In the genomic region with DNA sequence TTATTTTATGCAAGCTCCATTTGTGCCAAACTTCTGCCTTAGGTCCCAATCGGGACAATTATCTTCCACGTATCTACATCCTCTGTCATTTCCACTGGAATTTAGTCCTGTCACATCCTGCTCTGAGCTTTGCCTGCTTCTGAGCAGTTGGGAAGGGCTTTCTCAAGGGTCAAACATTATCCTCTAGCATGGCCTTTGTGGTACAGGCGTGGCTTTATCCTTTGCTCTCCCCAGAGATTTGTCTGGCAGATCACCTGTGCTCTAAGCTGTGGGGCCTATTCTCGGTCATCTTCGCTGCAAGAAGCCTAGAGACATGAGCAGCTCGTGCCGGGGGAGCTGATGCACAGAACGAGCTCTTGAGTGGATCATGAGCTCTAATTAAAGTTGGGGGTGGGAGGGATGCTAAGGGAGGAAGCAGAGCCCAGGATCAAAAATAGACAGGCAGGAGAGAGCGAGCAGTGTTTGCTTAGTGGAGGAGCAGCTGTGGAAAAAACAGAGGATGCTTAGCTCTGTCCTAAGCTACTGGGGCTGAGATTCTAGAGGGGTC, we compare ENCODE assay signal across 22 cellular contexts. TPM values are rescaled to one million over a fixed set of nuclear protein-coding genes. Genes with fewer than 3 reads are reported as not detected.
DNase-seq lines count a peak whose midpoint lies in the region; ATAC-seq, FAIRE-seq and TF ChIP-seq lines count a peak whose summit lies in the region.
"Had no signal": no experiment of that assay in that cellular context is flagged by ENCODE, and none has a peak within 500 bp of the region (broad histone marks: within the 10 kb centered on the region; RNA-seq: fewer than 3 reads in every experiment).

No MANE protein-coding gene starts in this region.

- no peak for TF ChIP-seq EP300 in GM12878 (IDR thresholded peaks at IDR 0.05; ENCODE audit: borderline replicate concordance in 1 of 2, control insufficient read depth in 1 of 2, low read depth in 2 of 2, low read length in 2 of 2)

- no peak for TF ChIP-seq CTCF in GM12878 (IDR thresholded peaks at IDR 0.05 in 2 of 3, conservative IDR thresholded peaks at IDR 0.05 in 1 of 3; ENCODE audit: control insufficient read depth in 2 of 3, extremely low read depth in 1 of 3, insufficient read depth in 1 of 3, low read depth in 3 of 3, low read length in 3 of 3)
- no peak for TF ChIP-seq CTCF in GM10248 (IDR thresholded peaks at IDR 0.05; ENCODE audit: control extremely low read depth, extremely low read depth, low read depth, missing control alignments)

- RAD21 ChIA-PET in GM12878 (lab: Charles Lee; ENCODE audit: unreplicated experiment), result interaction anchor here (1.0 kb wide), 1 partner anchor 13 kb away, joined by 3 read pairs; no protein-coding TSS in a partner anchor

- H3K79me2 ChIP-seq in GM12878 (ENCODE audit: control insufficient read depth, insufficient read depth, low read length), result no peaks in the 10 kb centered on the region

- H3K9ac ChIP-seq in GM12878 (ENCODE audit: control insufficient read depth, insufficient read depth, low read length), result no peak overlapping the region
- H3K9ac ChIP-seq: GM23248 had no signal

- H2AFZ ChIP-seq in GM12878 (ENCODE audit: control insufficient read depth, low read depth, low read length), result no peak overlapping the region
- H2AFZ ChIP-seq: GM23248 had no signal

- WGBS in GM12878 (ENCODE audit: insufficient coverage, insufficient replicate concordance, low lambda C conversion rate, missing lambda C conversion rate), result 20% methylated on average over 9 of the region's 9 CpGs

- H3K27me3 ChIP-seq in GM12878 (replicated peaks in 1 of 2; ENCODE audit: control insufficient read depth in 2 of 2, insufficient read depth in 2 of 2, low read length in 1 of 2), result peaks cover 0 to 4% of the 10 kb centered on the region in 2 experiments; a peak in 1 of 4 replicates

- intact Hi-C loops in GM12878 (cut with micrococcal nuclease; ENCODE audit: unreplicated experiment), result no loop called here

- SMC1A ChIA-PET in GM12878 (lab: Charles Lee; ENCODE audit: uncharacterized antibody, unreplicated experiment), result interaction anchor here (0.6 to 1.9 kb wide), 8 partner anchors 13 to 157 kb away, joined by 3 to 8 read pairs (median 5); no protein-coding TSS in a partner anchor

- CTCF ChIA-PET in GM12878 (lab: Yijun Ruan, JAX), result interaction anchor here (1.2 to 2.5 kb wide), 3 partner anchors 12 to 44 kb away, joined by 3 to 9 read pairs (median 4); no protein-coding TSS in a partner anchor
- CTCF ChIA-PET in GM10248 (lab: Yijun Ruan, JAX), result interaction anchor here (0.9 to 1.5 kb wide), 3 partner anchors 12 to 107 kb away, joined by 3 read pairs; no protein-coding TSS in a partner anchor

- ATAC-seq in GM18909 (IDR thresholded peaks at IDR 0.05; ENCODE audit: poor library complexity, unreplicated experiment) (peak; percentile 56), GM12878 (peak; percentile 62), GM21515 (IDR thresholded peaks at IDR 0.05; ENCODE audit: unreplicated experiment) (no peak), HG03097 (IDR thresholded peaks at IDR 0.05; ENCODE audit: low FRiP score, unreplicated experiment) (no peak)
- ATAC-seq: HCT116 had no signal

- no peaks in the 10 kb centered on the region for H3K36me3 ChIP-seq in GM12878 (ENCODE audit: control insufficient read depth in 2 of 2, insufficient read depth in 2 of 2, low read length in 1 of 2)
- H3K36me3 ChIP-seq: SJSA1 had no signal

- H3K4me2 ChIP-seq in GM12878 (ENCODE audit: control insufficient read depth, insufficient read depth), result no peak overlapping the region

- no peak for TF ChIP-seq RAD21 in GM12878 (IDR thresholded peaks at IDR 0.05; ENCODE audit: insufficient read depth, low read depth, low read length)

- in situ Hi-C loops in GM12878 (cut with MboI), result no loop called here

- POLR2A ChIA-PET in GM12878 (lab: Charles Lee), result interaction anchor here (0.6 kb wide), 1 partner anchor 92 kb away, joined by 5 read pairs; no protein-coding TSS in a partner anchor
- POLR2A ChIA-PET in GM10248 (lab: Yijun Ruan, JAX), result no interaction called here

- BruUV-seq in GM12878 (replicated peaks; lab: Mats Ljungman, UMichigan), result no TSS peak

- no peaks in the 10 kb centered on the region for H4K20me1 ChIP-seq in GM12878 (ENCODE audit: control insufficient read depth, insufficient read depth)

- no peak overlapping the region for H3K4me3 ChIP-seq in GM12878
- H3K4me3 ChIP-seq: GM23248, SJSA1 had no signal

- H3K9me3 ChIP-seq in GM12878 (replicated peaks; ENCODE audit: control insufficient read depth, insufficient read depth, low read length), result no peaks in the 10 kb centered on the region
- H3K9me3 ChIP-seq: SJSA1 had no signal

- DNase-seq in NCI-H1417 (lab: John Stamatoyannopoulos, UW) (peak; percentile 10 to 79 (median 71)), NCI-H1417 treated with DMSO at 0.1 percent for 48 hours (lab: John Stamatoyannopoulos, UW) (no peak), NCI-H2227 (lab: John Stamatoyannopoulos, UW; ENCODE audit: unreplicated experiment) (peak; percentile 49), GM12878 (ENCODE audit: low read depth, low spot score) (no peak), GM10248 (ENCODE audit: extremely low spot score) (no peak)
- DNase-seq: C1 segment of cervical spinal cord, DMS53, GM23248, KG1, NCI-H1105 treated with DMSO at 0.1 percent for 48 hours, NCI-H2029 treated with DMSO at 0.1 percent for 48 hours, NCI-H226 had no signal

- TF ChIP-seq POLR2A in GM12878 (IDR thresholded peaks at IDR 0.05; ENCODE audit: low read depth, low read length), result no peak

- H3K4me1 ChIP-seq in GM12878 (ENCODE audit: control insufficient read depth, insufficient read depth, low read length), result no peaks in the 10 kb centered on the region
- H3K4me1 ChIP-seq: SJSA1 had no signal

- H3K27ac ChIP-seq in GM12878 (ENCODE audit: control insufficient read depth, insufficient read depth), result no peak overlapping the region
- H3K27ac ChIP-seq: 22Rv1, GM23248, HL-60, RWPE1, SJSA1 had no signal

- FAIRE-seq in GM12878 (lab: Jason Lieb, UNC), result no peak
- FAIRE-seq: GM12891 had no signal

TF ChIP-seq in GM12878, 131 proteins besides CTCF, POLR2A, EP300 and RAD21:
- TF ChIP-seq SRF (IDR thresholded peaks at IDR 0.05; ENCODE audit: low read depth in 2 of 2, low read length in 2 of 2) (no peak), SIN3A (IDR thresholded peaks at IDR 0.05; ENCODE audit: low read depth, low read length) (no peak), ATF3 (IDR thresholded peaks at IDR 0.05; ENCODE audit: borderline replicate concordance, extremely low read depth, low read depth, low read length) (no peak), TBL1XR1 (IDR thresholded peaks at IDR 0.05; ENCODE audit: low read depth, low read length) (no peak), SIX5 (IDR thresholded peaks at IDR 0.05; ENCODE audit: low read depth, low read length, severe bottlenecking) (no peak), NFYA (IDR thresholded peaks at IDR 0.05; ENCODE audit: borderline replicate concordance, low read depth, low read length) (no peak), CREB1 (IDR thresholded peaks at IDR 0.05; ENCODE audit: low read depth) (no peak), RAD51 (IDR thresholded peaks at IDR 0.05) (no peak), ZNF274 (IDR thresholded peaks at IDR 0.05; ENCODE audit: insufficient read depth, insufficient read length) (no peak), USF2 (IDR thresholded peaks at IDR 0.05; ENCODE audit: borderline replicate concordance, low read depth, low read length) (no peak), IKZF2 (IDR thresholded peaks at IDR 0.05) (no peak), NR2C1 (IDR thresholded peaks at IDR 0.05) (no peak), NR2F1 (conservative IDR thresholded peaks at IDR 0.05) (no peak), ZNF207 (IDR thresholded peaks at IDR 0.05; ENCODE audit: borderline replicate concordance) (no peak), LARP7 (IDR thresholded peaks at IDR 0.05) (no peak), STAT1 (conservative IDR thresholded peaks at IDR 0.05) (no peak), EGR1 (IDR thresholded peaks at IDR 0.05; ENCODE audit: borderline replicate concordance in 1 of 2, low read depth in 2 of 2, low read length in 2 of 2) (no peak), NBN (IDR thresholded peaks at IDR 0.05) (no peak)

RNA-seq across cellular contexts. Expression of gene TMEM273, which starts 19.8 kb away (rescaled TPM):
- 135 and 148 TPM in 2 replicates for total RNA-seq in GM12878 (2013; cell fraction: nucleolus; rRNA removed)
- 26.5 and 30.6 TPM in 2 replicates for total RNA-seq in GM12878 (2014; rRNA removed)
- 24.0 and 26.3 TPM in 2 replicates for total RNA-seq in GM12878 (2014; rRNA removed; fragmentation: Illumina TruSeq; extraction: Trizol)
- 20.9 and 23.5 TPM in 2 replicates for total RNA-seq in GM12878 (2021)
- 8.9 TPM for polyA plus RNA-seq in GM12878 (2011; ENCODE audit: low read depth)
- polyA plus RNA-seq in GM12878 (2011; rRNA removed), result 46.3 and 47.3 TPM in 2 replicates
- polyA plus RNA-seq in GM12878 (2011; cell fraction: cytosol; rRNA removed), result 45.0 and 51.2 TPM in 2 replicates
- polyA plus RNA-seq in GM12878 (2011; cell fraction: nucleus; rRNA removed), result 75.4 and 80.5 TPM in 2 replicates
- 7.0 and 8.7 TPM in 2 replicates for polyA plus RNA-seq in GM12878 (2012)
- 35.6 and 41.3 TPM in 2 replicates for polyA plus RNA-seq in GM12878 (2014; fragmentation: Illumina TruSeq; extraction: Trizol)
- 10 to 100 TPM; 25.6 to 28.6 TPM for polyA plus RNA-seq in GM12878 (2014; fragmentation: Nextera tagmentation; extraction: Ambion mirVana)
- 33.9 and 40.4 TPM in 2 replicates for polyA plus RNA-seq in GM12878 (2014; rRNA removed)
- polyA plus RNA-seq in GM12878 (2016; fragmentation: Nextera tagmentation; extraction: Ambion mirVana), result 10 to 100 TPM; 10.3 to 12.2 TPM
- 35.0 and 35.7 TPM in 2 replicates for polyA minus RNA-seq in GM12878 (2011; rRNA and poly(A)+ RNA removed)
- 6.0 and 6.5 TPM in 2 replicates for polyA minus RNA-seq in GM12878 (2011; cell fraction: cytosol; rRNA and poly(A)+ RNA removed)
- 13.5 and 14.6 TPM in 2 replicates for polyA minus RNA-seq in GM12878 (2011; cell fraction: nucleus; rRNA and poly(A)+ RNA removed)
- total RNA-seq: GM23248, M059J, SJSA1 had no signal
- polyA plus RNA-seq: GM23248 had no signal

Comparison
In these comparisons a context has a peak if more than half of its experiments do, and no peak if none do; other contexts are left out.
1. DNase-seq: peak in NCI-H1417 (3 of 3) and NCI-H2227 (single experiment); none in NCI-H1417 treated with DMSO at 0.1 percent for 48 hours (single experiment), GM12878 (single experiment) and GM10248 (single experiment).
2. ATAC-seq: peak in GM18909 (single experiment) and GM12878 (single experiment); none in GM21515 (single experiment) and HG03097 (single experiment).